12 cellular contexts compared by ENCODE assay signal in genomic region chr10:70409772-70410171, GRCh38. TPM values are rescaled to one million over a fixed set of nuclear protein-coding genes. Genes with fewer than 3 reads are reported as not detected.
"Had no signal": no experiment of that assay in that cellular context is flagged by ENCODE, and none has a peak within 500 bp of the region (broad histone marks: within the 10 kb centered on the region; RNA-seq: fewer than 3 reads in every experiment).

No MANE protein-coding gene starts in this region.

- H3K36me3 ChIP-seq: right atrium auricular region, tibial nerve had no signal

- H3K27ac Mint-ChIP-seq: activated CD4-positive, alpha-beta memory T cell treated with anti-CD3 and anti-CD28 coated beads for 36 hours; endodermal cell had no signal

- H3K4me3 ChIP-seq: coronary artery, right atrium auricular region, tibial nerve had no signal

- H3K9me3 Mint-ChIP-seq: activated CD4-positive, alpha-beta memory T cell treated with anti-CD3 and anti-CD28 coated beads for 36 hours had no signal

- H3K27ac ChIP-seq: coronary artery had no signal

- H3K9me3 ChIP-seq: right atrium auricular region, tibial nerve had no signal

- ATAC-seq: left cardiac atrium had no signal

- H3K27me3 ChIP-seq: right atrium auricular region, tibial nerve had no signal

- H3K4me3 Mint-ChIP-seq: activated CD4-positive, alpha-beta memory T cell treated with anti-CD3 and anti-CD28 coated beads for 36 hours; endodermal cell had no signal

- DNase-seq: activated CD4-positive, alpha-beta memory T cell treated with anti-CD3 and anti-CD28 coated beads for 36 hours; activated gamma-delta T cell treated with Interleukin-2 at 50 U/mL for 16 hours; activated T-cell treated with anti-CD3 and anti-CD28 coated beads, Interleukin-2, amount 50 U/mL, for 48 hours; endodermal cell; glutamatergic neuron; left cardiac atrium; small intestine had no signal

- H3K27me3 Mint-ChIP-seq: activated CD4-positive, alpha-beta memory T cell treated with anti-CD3 and anti-CD28 coated beads for 36 hours had no signal

RNA-seq across cellular contexts. Expression of gene NODAL, which starts 31.7 kb away (rescaled TPM):
- total RNA-seq: activated CD4-positive, alpha-beta memory T cell treated with anti-CD3 and anti-CD28 coated beads for 36 hours; left cardiac atrium; lung microvascular endothelial cell; right atrium auricular region; subcutaneous adipose tissue; tibial nerve had no signal
